37 cellular contexts compared by ENCODE assay signal in the genomic region with DNA sequence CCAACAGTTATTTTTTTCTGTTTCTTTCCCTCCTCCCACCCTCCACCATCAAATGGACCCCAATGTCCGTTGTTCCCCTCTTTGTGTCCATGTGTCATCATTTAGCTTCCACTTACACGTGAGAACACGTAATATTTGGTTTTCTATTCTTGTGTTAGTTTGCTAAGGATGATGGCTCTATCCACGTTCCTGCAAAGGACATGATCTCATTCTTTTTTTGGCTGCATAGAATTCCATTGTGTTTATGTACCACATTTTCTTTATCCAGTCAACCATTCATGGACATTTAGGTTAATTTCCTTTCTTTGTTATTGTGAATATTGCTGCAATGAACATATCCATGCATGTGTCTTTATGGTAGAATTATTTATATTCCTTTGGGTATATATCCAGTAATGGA.
"Had no signal": no experiment of that assay in that cellular context is flagged by ENCODE, and none has a peak within 500 bp of the region (broad histone marks: within the 10 kb centered on the region; RNA-seq: fewer than 3 reads in every experiment).

No MANE protein-coding gene starts in this region.

- H3K4me1 Mint-ChIP-seq: activated B cell treated with CpG ODN at 0.5 μM for 24 hours; activated CD8-positive, alpha-beta memory T cell treated with anti-CD3 and anti-CD28 coated beads, Interleukin-2, amount 10 ng/mL, durations not matched to agents 7 days and 5 days; activated naive CD4-positive, alpha-beta T cell treated with anti-CD3 and anti-CD28 coated beads, Interleukin-2, amount 50 U/mL, for 24 hours; activated naive CD8-positive, alpha-beta T cell treated with anti-CD3 and anti-CD28 coated beads for 36 hours; activated naive CD8-positive, alpha-beta T cell treated with anti-CD3 and anti-CD28 coated beads, Interleukin-2, amount 50 U/mL, for 24 hours; central memory CD8-positive, alpha-beta T cell; endodermal cell; T-helper 17 cell had no signal

- ATAC-seq: activated CD4-positive, CD25-positive, alpha-beta regulatory T cell treated with anti-CD3 and anti-CD28 coated beads, Interleukin-2, amount 50 U/mL, for 24 hours; activated CD8-positive, alpha-beta memory T cell treated with anti-CD3 and anti-CD28 coated beads, Interleukin-2, amount 10 ng/mL, durations not matched to agents 7 days and 5 days; activated CD8-positive, alpha-beta T cell treated with anti-CD3 and anti-CD28 coated beads, Interleukin-2, amount 10 ng/mL, durations not matched to agents 7 days and 5 days; activated naive CD8-positive, alpha-beta T cell treated with anti-CD3 and anti-CD28 coated beads, Interleukin-2, amount 50 U/mL, for 24 hours; esophagus mucosa; T-helper 17 cell had no signal

- H3K27ac Mint-ChIP-seq: activated B cell treated with CpG ODN at 0.5 μM for 24 hours; activated CD4-positive, alpha-beta memory T cell treated with anti-CD3 and anti-CD28 coated beads for 36 hours; activated CD8-positive, alpha-beta memory T cell treated with anti-CD3 and anti-CD28 coated beads, Interleukin-2, amount 10 ng/mL, durations not matched to agents 7 days and 5 days; activated CD8-positive, alpha-beta T cell treated with anti-CD3 and anti-CD28 coated beads, Interleukin-2, amount 10 ng/mL, durations not matched to agents 7 days and 5 days; activated naive CD4-positive, alpha-beta T cell treated with anti-CD3 and anti-CD28 coated beads for 36 hours; activated naive CD4-positive, alpha-beta T cell treated with anti-CD3 and anti-CD28 coated beads, Interleukin-2, amount 50 U/mL, for 24 hours; activated naive CD8-positive, alpha-beta T cell treated with anti-CD3 and anti-CD28 coated beads for 36 hours; activated naive CD8-positive, alpha-beta T cell treated with anti-CD3 and anti-CD28 coated beads, Interleukin-2, amount 50 U/mL, for 24 hours; activated T-helper 1 cell treated with anti-CD3 and anti-CD28 coated beads, Interleukin-12 subunit alpha, Interleukin-12 subunit beta, Interleukin-2, Interleukin-4 antibody, amounts not matched to agents 30 ng/mL and 10 ng/mL and 1 ng/mL, durations not matched to agents 14 hours and 24 hours and 36 hours; activated T-helper 2 cell treated with anti-CD3 and anti-CD28 coated beads, Interferon-gamma antibody, Interleukin-2, Interleukin-4, amounts not matched to agents 10 μg/mL and 5 μg/mL and 100 μg/mL, durations not matched to agents 14 hours and 24 hours and 36 hours; dendritic cell treated with granulocyte-macrophage colony-stimulating factor and Interleukin-4, amounts not matched to agents 40 ng/mL and 50 ng/mL, for 4 days; endodermal cell; T-helper 17 cell; T-helper 2 cell treated with Interferon-gamma antibody and Interleukin-4, amounts not matched to agents 5 μg/mL and 100 μg/mL, for 36 hours had no signal

- H3K9me3 Mint-ChIP-seq: activated naive CD8-positive, alpha-beta T cell treated with anti-CD3 and anti-CD28 coated beads, Interleukin-2, amount 50 U/mL, for 24 hours; activated T-helper 1 cell treated with anti-CD3 and anti-CD28 coated beads, Interleukin-12 subunit alpha, Interleukin-12 subunit beta, Interleukin-2, Interleukin-4 antibody, amounts not matched to agents 30 ng/mL and 10 ng/mL and 1 ng/mL, durations not matched to agents 14 hours and 24 hours and 36 hours; activated T-helper 2 cell treated with anti-CD3 and anti-CD28 coated beads, Interferon-gamma antibody, Interleukin-2, Interleukin-4, amounts not matched to agents 10 μg/mL and 5 μg/mL and 100 μg/mL, durations not matched to agents 14 hours and 24 hours and 36 hours; dendritic cell treated with granulocyte-macrophage colony-stimulating factor and Interleukin-4, amounts not matched to agents 40 ng/mL and 50 ng/mL, for 4 days had no signal

- H3K36me3 ChIP-seq: adrenal gland, brain microvascular endothelial cell, WERI-Rb-1 had no signal

- H3K27me3 Mint-ChIP-seq: activated naive CD8-positive, alpha-beta T cell treated with anti-CD3 and anti-CD28 coated beads, Interleukin-2, amount 50 U/mL, for 24 hours; T-helper 17 cell had no signal

- H3K4me1 ChIP-seq: adrenal gland had no signal

- H3K27me3 ChIP-seq: adrenal gland, brain microvascular endothelial cell, dorsolateral prefrontal cortex had no signal

- H3K9me3 ChIP-seq: adrenal gland had no signal

- H3K4me3 ChIP-seq: adrenal gland, coronary artery, dorsolateral prefrontal cortex had no signal

- H3K4me3 Mint-ChIP-seq: activated B cell treated with CpG ODN at 0.5 μM for 24 hours; activated CD4-positive, alpha-beta memory T cell treated with anti-CD3 and anti-CD28 coated beads for 36 hours; activated CD8-positive, alpha-beta memory T cell treated with anti-CD3 and anti-CD28 coated beads, Interleukin-2, amount 10 ng/mL, durations not matched to agents 7 days and 5 days; activated CD8-positive, alpha-beta T cell treated with anti-CD3 and anti-CD28 coated beads, Interleukin-2, amount 10 ng/mL, durations not matched to agents 7 days and 5 days; activated naive CD4-positive, alpha-beta T cell treated with anti-CD3 and anti-CD28 coated beads for 36 hours; activated naive CD4-positive, alpha-beta T cell treated with anti-CD3 and anti-CD28 coated beads, Interleukin-2, amount 50 U/mL, for 24 hours; activated naive CD8-positive, alpha-beta T cell treated with anti-CD3 and anti-CD28 coated beads for 36 hours; activated naive CD8-positive, alpha-beta T cell treated with anti-CD3 and anti-CD28 coated beads, Interleukin-2, amount 50 U/mL, for 24 hours; activated T-helper 1 cell treated with anti-CD3 and anti-CD28 coated beads, Interleukin-12 subunit alpha, Interleukin-12 subunit beta, Interleukin-2, Interleukin-4 antibody, amounts not matched to agents 30 ng/mL and 10 ng/mL and 1 ng/mL, durations not matched to agents 14 hours and 24 hours and 36 hours; central memory CD8-positive, alpha-beta T cell; dendritic cell treated with granulocyte-macrophage colony-stimulating factor and Interleukin-4, amounts not matched to agents 40 ng/mL and 50 ng/mL, for 4 days; endodermal cell; T-helper 17 cell; T-helper 2 cell treated with Interferon-gamma antibody and Interleukin-4, amounts not matched to agents 5 μg/mL and 100 μg/mL, for 36 hours had no signal

- DNase-seq: activated B cell treated with CpG ODN at 0.5 μM for 24 hours; activated CD4-positive, alpha-beta memory T cell treated with anti-CD3 and anti-CD28 coated beads for 36 hours; activated CD4-positive, alpha-beta T cell treated with anti-CD3 and anti-CD28 coated beads for 48 hours; activated CD4-positive, alpha-beta T cell treated with anti-CD3 and anti-CD28 coated beads, Interleukin-2, amount 50 U/mL, for 1 hour; activated CD8-positive, alpha-beta memory T cell treated with anti-CD3 and anti-CD28 coated beads, Interleukin-2, amount 10 ng/mL, durations not matched to agents 7 days and 5 days; activated CD8-positive, alpha-beta memory T cell treated with anti-CD3 and anti-CD28 coated beads, Interleukin-2, amount 50 U/mL, for 4 hours; activated CD8-positive, alpha-beta T cell treated with anti-CD3 and anti-CD28 coated beads, Interleukin-2, amount 10 ng/mL, durations not matched to agents 7 days and 5 days; activated effector memory CD4-positive, alpha-beta T cell treated with anti-CD3 and anti-CD28 coated beads, Interleukin-2, amount 50 U/mL, for 16 hours; activated naive CD4-positive, alpha-beta T cell treated with anti-CD3 and anti-CD28 coated beads for 36 hours; activated naive CD8-positive, alpha-beta T cell treated with anti-CD3 and anti-CD28 coated beads for 36 hours; activated naive CD8-positive, alpha-beta T cell treated with anti-CD3 and anti-CD28 coated beads, Interleukin-2, amount 50 U/mL, for 24 hours; activated T-cell treated with anti-CD3 and anti-CD28 coated beads, Interleukin-2, amount 50 U/mL, for 1 hour; activated T-cell treated with anti-CD3 and anti-CD28 coated beads, Interleukin-2, amount 50 U/mL, for 48 hours; adrenal gland; amygdala; aorta; brain microvascular endothelial cell; dorsolateral prefrontal cortex; effector memory CD4-positive, alpha-beta T cell; endodermal cell; foreskin fibroblast; glutamatergic neuron; T-helper 1 cell; T-helper 17 cell; T1000; WERI-Rb-1 had no signal

- FAIRE-seq: bronchial epithelial cell, frontal cortex had no signal

- H3K36me3 Mint-ChIP-seq: activated CD8-positive, alpha-beta memory T cell treated with anti-CD3 and anti-CD28 coated beads, Interleukin-2, amount 10 ng/mL, durations not matched to agents 7 days and 5 days had no signal

- H3K27ac ChIP-seq: adrenal gland, brain microvascular endothelial cell, coronary artery, dorsolateral prefrontal cortex, WERI-Rb-1 had no signal
